Comparison of ENCODE assay signal across 1 cellular context in the genomic region with DNA sequence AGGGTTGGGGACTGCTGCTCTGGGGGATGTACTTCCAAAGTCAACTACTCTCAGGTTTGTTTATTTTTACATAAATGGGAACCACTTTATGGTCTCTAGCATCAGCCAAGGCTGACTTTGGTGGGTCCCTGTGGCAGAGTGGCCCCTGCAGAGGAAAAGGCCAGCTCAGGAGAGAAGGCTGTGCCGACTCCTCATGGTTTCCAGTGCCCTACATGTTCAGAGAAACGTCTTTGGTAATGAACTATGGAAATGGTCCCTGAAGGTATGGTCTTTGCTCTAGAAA.
TF ChIP-seq lines count a peak whose summit lies in the region.

No MANE protein-coding gene starts in this region.

TF ChIP-seq in H1, 55 proteins besides CTCF, POLR2A, EP300 and RAD21:
- TF ChIP-seq CHD1 (IDR thresholded peaks at IDR 0.05; ENCODE audit: low read depth, low read length) = no peak
- TF ChIP-seq, protein P1, sequence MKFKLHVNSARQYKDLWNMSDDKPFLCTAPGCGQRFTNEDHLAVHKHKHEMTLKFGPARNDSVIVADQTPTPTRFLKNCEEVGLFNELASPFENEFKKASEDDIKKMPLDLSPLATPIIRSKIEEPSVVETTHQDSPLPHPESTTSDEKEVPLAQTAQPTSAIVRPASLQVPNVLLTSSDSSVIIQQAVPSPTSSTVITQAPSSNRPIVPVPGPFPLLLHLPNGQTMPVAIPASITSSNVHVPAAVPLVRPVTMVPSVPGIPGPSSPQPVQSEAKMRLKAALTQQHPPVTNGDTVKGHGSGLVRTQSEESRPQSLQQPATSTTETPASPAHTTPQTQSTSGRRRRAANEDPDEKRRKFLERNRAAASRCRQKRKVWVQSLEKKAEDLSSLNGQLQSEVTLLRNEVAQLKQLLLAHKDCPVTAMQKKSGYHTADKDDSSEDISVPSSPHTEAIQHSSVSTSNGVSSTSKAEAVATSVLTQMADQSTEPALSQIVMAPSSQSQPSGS (IDR thresholded peaks at IDR 0.05; ENCODE audit: low read length) = 0 out of 2 replicates have a peak, but pooled peaks have one; percentile 17
- TF ChIP-seq GTF2F1 (IDR thresholded peaks at IDR 0.05; ENCODE audit: borderline replicate concordance, low read depth, low read length) = no peak
